ENCODE assay signal across 6 cellular contexts in genomic region chr19:2150794-2151338, GRCh38. TPM values are rescaled to one million over a fixed set of nuclear protein-coding genes. Genes with fewer than 3 reads are reported as not detected.
DNase-seq lines count a peak whose midpoint lies in the region; ATAC-seq and FAIRE-seq lines count a peak whose summit lies in the region.

No MANE protein-coding gene starts in this region.

- H3K36me3 ChIP-seq in HUES48 (ENCODE audit: control insufficient read depth, insufficient read depth, low read length) (0 out of 2 replicates have a peak, but pooled peaks cover 16% of the 10 kb centered on the region), trophoblast cell (ENCODE audit: control insufficient read depth in 1 of 2, insufficient read depth in 2 of 2, low read length in 2 of 2) (peaks cover 10 to 14% of the 10 kb centered on the region in 2 experiments)

- H3K18ac ChIP-seq in trophoblast cell (ENCODE audit: low read length): peak overlapping the region; percentile 26

- peak; percentile 32 for DNase-seq in dermis blood vessel endothelial cell
- no peak for DNase-seq in trophoblast cell
- DNase-seq in NCI-H2196 treated with DMSO at 0.1 percent for 48 hours (lab: John Stamatoyannopoulos, UW; ENCODE audit: unreplicated experiment): no peak
- DNase-seq in frontal cortex (ENCODE audit: low spot score in 2 of 2): no peak

- peak overlapping the region; percentile 84 for H3K27ac ChIP-seq in HUES48 (ENCODE audit: low read depth, low read length)
- peak overlapping the region; percentile 31 for H3K27ac ChIP-seq in trophoblast cell (ENCODE audit: low read depth, low read length)

- peak overlapping the region; percentile 27 for H2AK5ac ChIP-seq in trophoblast cell (ENCODE audit: low read length)

- FAIRE-seq in frontal cortex (lab: Jason Lieb, UNC): no peak

- peak overlapping the region; percentile 99 for H3K4me3 ChIP-seq in HUES48 (ENCODE audit: low read depth, low read length)
- H3K4me3 ChIP-seq in trophoblast cell (ENCODE audit: low read depth, low read length): peak overlapping the region; percentile 96

- no peak overlapping the region for H3K23ac ChIP-seq in trophoblast cell (ENCODE audit: low read length)

- H2BK5ac ChIP-seq in trophoblast cell (ENCODE audit: low read depth, low read length, poor library complexity): peak overlapping the region; percentile 81

- no CpG with 5 or more reads among the region's 36 CpGs for WGBS in trophoblast cell (ENCODE audit: extremely low coverage, insufficient coverage, insufficient read length)

- peaks cover 38% of the 10 kb centered on the region for H3K79me2 ChIP-seq in trophoblast cell (ENCODE audit: control insufficient read depth, insufficient read depth, low read length, poor library complexity)

- peaks cover 10% of the 10 kb centered on the region for H3K79me1 ChIP-seq in trophoblast cell (ENCODE audit: low read length)

- H3K27me3 ChIP-seq in HUES48 (ENCODE audit: control insufficient read depth, insufficient read depth, low read length): no peaks in the 10 kb centered on the region
- H3K27me3 ChIP-seq in trophoblast cell (ENCODE audit: insufficient read depth, low read length): no peaks in the 10 kb centered on the region

- H4K8ac ChIP-seq in trophoblast cell (ENCODE audit: low read depth, low read length): peak overlapping the region; percentile 39

- peak overlapping the region; percentile 43 for H2BK120ac ChIP-seq in trophoblast cell (ENCODE audit: insufficient read depth, low read length, poor library complexity)

- ATAC-seq in GM19025 (IDR thresholded peaks at IDR 0.05; ENCODE audit: low read depth, unreplicated experiment): peak; percentile 7

- H3K9me3 ChIP-seq in HUES48 (ENCODE audit: control insufficient read depth, insufficient read depth, low read length): no peaks in the 10 kb centered on the region
- H3K9me3 ChIP-seq in trophoblast cell (ENCODE audit: insufficient read depth, low read depth, low read length): no peaks in the 10 kb centered on the region

- H4K91ac ChIP-seq in trophoblast cell (ENCODE audit: low read depth, low read length): peak overlapping the region; percentile 68

- H3K4ac ChIP-seq in trophoblast cell (ENCODE audit: low read depth, low read length): peak overlapping the region; percentile 59

- H3K4me1 ChIP-seq in HUES48 (ENCODE audit: control insufficient read depth, insufficient read depth, low read length): peaks cover 12% of the 10 kb centered on the region
- H3K4me1 ChIP-seq in trophoblast cell (ENCODE audit: control insufficient read depth in 1 of 2, insufficient read depth in 2 of 2, low read length in 2 of 2): peaks cover 8 to 16% of the 10 kb centered on the region in 2 experiments

- peak overlapping the region; percentile 92 for H3K9ac ChIP-seq in HUES48 (ENCODE audit: low read depth, low read length)
- peak overlapping the region; percentile 98 for H3K9ac ChIP-seq in trophoblast cell (ENCODE audit: low read length)

- H3K4me2 ChIP-seq in trophoblast cell (ENCODE audit: low read length): peak overlapping the region; percentile 77

- peak overlapping the region; percentile 72 for H3K14ac ChIP-seq in trophoblast cell (ENCODE audit: low read length)

- H2BK12ac ChIP-seq in trophoblast cell (ENCODE audit: low read length): peak overlapping the region; percentile 47

- peak overlapping the region; percentile 99 for H4K12ac ChIP-seq in trophoblast cell (ENCODE audit: low read depth, low read length)

- peak overlapping the region; percentile 43 for H2AFZ ChIP-seq in trophoblast cell (ENCODE audit: insufficient read depth, low read length, poor library complexity)

RNA-seq across cellular contexts. Expression of gene AP3D1, which starts 0.5 kb away (rescaled TPM):
- total RNA-seq in dermis blood vessel endothelial cell: 75.7 and 137 TPM in 2 replicates
- polyA plus RNA-seq in trophoblast cell (2013): 96.9 and 101 TPM in 2 replicates
- 58.3 TPM for total RNA-seq in frontal cortex

RNA-seq across cellular contexts. Expression of gene DOT1L, which starts 12.9 kb away (rescaled TPM):
- total RNA-seq in dermis blood vessel endothelial cell (5.4 and 8.8 TPM in 2 replicates), frontal cortex (4.1 TPM)
- polyA plus RNA-seq in trophoblast cell (2013): 18.1 and 18.3 TPM in 2 replicates

RNA-seq across cellular contexts. Expression of gene IZUMO4, which starts 54.2 kb away (rescaled TPM):
- 0.65 and 1.5 TPM in 2 replicates for total RNA-seq in dermis blood vessel endothelial cell
- 1.2 and 1.5 TPM in 2 replicates for polyA plus RNA-seq in trophoblast cell (2013)
- 2.9 TPM for total RNA-seq in frontal cortex

RNA-seq across cellular contexts. Expression of gene MOB3A, which starts 54.7 kb away (rescaled TPM):
- 26.4 and 54.0 TPM in 2 replicates for total RNA-seq in dermis blood vessel endothelial cell
- polyA plus RNA-seq in trophoblast cell (2013): 34.5 and 34.8 TPM in 2 replicates
- total RNA-seq in frontal cortex: 9.4 TPM
